ENCODE assay signal across 8 cellular contexts in genomic region chr16:2429037-2429770, GRCh38.
DNase-seq lines count a peak whose midpoint lies in the region; ATAC-seq and TF ChIP-seq lines count a peak whose summit lies in the region.

Gene CCNF (plus strand): TSS chr16:2429447. CDS start chr16:2429482, 35 bp downstream.

- peaks cover 12% of the 10 kb centered on the region for H3K36me3 Mint-ChIP-seq in central memory CD8-positive, alpha-beta T cell (ENCODE audit: insufficient read depth)

- peak within 1 kb of the TSS; percentile 87 for H3K4me3 Mint-ChIP-seq in central memory CD8-positive, alpha-beta T cell

- no peaks in the 10 kb centered on the region for H3K9me3 Mint-ChIP-seq in central memory CD8-positive, alpha-beta T cell

- peak; percentile 89 for ATAC-seq in GM19023 (IDR thresholded peaks at IDR 0.05; ENCODE audit: unreplicated experiment)
- peak; percentile 70 for ATAC-seq in HG03196 (IDR thresholded peaks at IDR 0.05; ENCODE audit: unreplicated experiment)
- ATAC-seq in activated CD4-positive, CD25-positive, alpha-beta regulatory T cell treated with anti-CD3 and anti-CD28 coated beads, Interleukin-2, amount 50 U/mL, for 24 hours = peak; percentile 96 to 97
- ATAC-seq in central memory CD8-positive, alpha-beta T cell (replicated peaks; ENCODE audit: extremely low read depth, poor library complexity, severe bottlenecking) = peak; percentile 95

- TF ChIP-seq CTCF in AG09319 (IDR thresholded peaks at IDR 0.05; ENCODE audit: low read depth, low read length) = no peak

- H3K27me3 Mint-ChIP-seq in central memory CD8-positive, alpha-beta T cell = no peaks in the 10 kb centered on the region

- peak; percentile 88 for DNase-seq in AG09319 (ENCODE audit: extremely low read depth, low read depth)
- peak; percentile 98 for DNase-seq in NCI-H345 (lab: John Stamatoyannopoulos, UW)
- peak; percentile 79 to 87 for DNase-seq in central memory CD8-positive, alpha-beta T cell (ENCODE audit: low spot score in 2 of 2)
- peak; percentile 98 for DNase-seq in islet precursor cell
- DNase-seq in stimulated activated CD4-positive, alpha-beta T cell treated with anti-CD3 and anti-CD28 coated beads, Interleukin-12 subunit alpha, Interleukin-12 subunit beta, amount 100 ng/mL, for 4 hours = peak; percentile 98

- H3K27ac Mint-ChIP-seq in central memory CD8-positive, alpha-beta T cell (ENCODE audit: low read depth) = peak within 1 kb of the TSS; percentile 70

- H3K4me1 Mint-ChIP-seq in central memory CD8-positive, alpha-beta T cell = peaks cover 22% of the 10 kb centered on the region

Comparison
In these comparisons a context has a peak if more than half of its experiments do, and no peak if none do; other contexts are left out.
1. Peak in every context shown above with its lines: DNase-seq and ATAC-seq.